1 cellular context compared by ENCODE assay signal in the genomic region with DNA sequence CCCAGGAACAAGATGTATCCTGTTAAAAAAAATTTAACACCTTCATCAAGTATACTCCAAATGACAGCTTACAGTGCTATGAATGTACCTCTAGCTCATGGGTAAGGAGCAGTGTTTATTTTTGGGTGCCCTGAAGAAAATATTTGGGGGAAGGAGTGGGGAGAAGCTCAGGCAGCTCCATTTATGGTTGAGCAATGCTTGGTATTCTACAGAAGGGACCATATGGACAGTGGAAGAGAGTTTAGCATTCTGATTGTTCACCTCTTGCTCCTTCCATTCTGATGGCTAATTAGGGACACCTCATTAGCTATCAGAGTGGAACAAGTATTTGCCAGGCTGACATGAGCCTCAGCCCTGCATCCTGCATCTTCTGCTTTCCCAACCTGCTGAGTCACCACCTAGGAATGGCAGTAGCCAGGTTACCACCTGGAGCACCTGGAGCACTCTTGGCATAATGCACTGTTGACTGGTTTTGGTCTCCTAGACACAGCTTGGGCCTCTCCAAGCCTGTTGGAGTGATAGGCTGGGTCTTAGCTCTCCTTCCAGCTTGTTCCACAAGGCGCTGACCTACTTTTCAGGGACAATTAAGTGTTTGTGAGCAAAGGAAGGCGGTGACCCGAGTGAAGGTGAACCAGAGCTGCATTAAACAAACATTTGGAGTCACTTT.
TF ChIP-seq lines count a peak whose summit lies in the region.

No MANE protein-coding gene starts in this region.

TF ChIP-seq in IMR-90, 13 proteins besides CTCF, POLR2A, EP300 and RAD21:
- TF ChIP-seq ELK1 (IDR thresholded peaks at IDR 0.05; ENCODE audit: borderline replicate concordance, low read depth, low read length): no peak
- no peak for TF ChIP-seq FOS (IDR thresholded peaks at IDR 0.05; ENCODE audit: low read depth, low read length)
- TF ChIP-seq MXI1 (IDR thresholded peaks at IDR 0.05; ENCODE audit: borderline replicate concordance, low read depth, low read length): no peak
- TF ChIP-seq MAZ (IDR thresholded peaks at IDR 0.05; ENCODE audit: borderline replicate concordance, low read depth, low read length): no peak
- no peak for TF ChIP-seq CEBPB (IDR thresholded peaks at IDR 0.05; ENCODE audit: low read depth, low read length)
- TF ChIP-seq MAFK (IDR thresholded peaks at IDR 0.05; ENCODE audit: low read depth, low read length): no peak
- TF ChIP-seq SMC3 (IDR thresholded peaks at IDR 0.05; ENCODE audit: low read depth, low read length): no peak
- no peak for TF ChIP-seq RFX5 (IDR thresholded peaks at IDR 0.05; ENCODE audit: low read depth, low read length)
- TF ChIP-seq RCOR1 (IDR thresholded peaks at IDR 0.05; ENCODE audit: insufficient replicate concordance, low read length): no peak
- no peak for TF ChIP-seq BHLHE40 (IDR thresholded peaks at IDR 0.05; ENCODE audit: low read depth, low read length)
- TF ChIP-seq USF2 (IDR thresholded peaks at IDR 0.05; ENCODE audit: low read depth, low read length): no peak
- no peak for TF ChIP-seq CHD1 (IDR thresholded peaks at IDR 0.05; ENCODE audit: low read depth, low read length)
- TF ChIP-seq NFE2L2 (IDR thresholded peaks at IDR 0.05; ENCODE audit: low read depth, low read length): no peak
